11 cellular contexts compared by ENCODE assay signal in genomic region chr7:158816995-158817394, GRCh38. TPM values are rescaled to one million over a fixed set of nuclear protein-coding genes. Genes with fewer than 3 reads are reported as not detected.
DNase-seq lines count a peak whose midpoint lies in the region; ATAC-seq, FAIRE-seq and TF ChIP-seq lines count a peak whose summit lies in the region.
"Had no signal": no experiment of that assay in that cellular context is flagged by ENCODE, and none has a peak within 500 bp of the region (broad histone marks: within the 10 kb centered on the region; RNA-seq: fewer than 3 reads in every experiment).

No MANE protein-coding gene starts in this region.

- no peaks in the 10 kb centered on the region for H3K36me3 ChIP-seq in kidney (ENCODE audit: control insufficient read depth in 1 of 2, insufficient read depth in 2 of 2, low read length in 2 of 2)
- H3K36me3 ChIP-seq in stomach smooth muscle (ENCODE audit: control insufficient read depth in 2 of 2, insufficient read depth in 2 of 2, low read length in 2 of 2): no peaks in the 10 kb centered on the region
- H3K36me3 ChIP-seq: ovary had no signal

- H3K4me3 Mint-ChIP-seq in activated CD4-positive, alpha-beta T cell treated with anti-CD3 and anti-CD28 coated beads, Interleukin-2, amount 10 ng/mL, durations not matched to agents 24 days and 14 days: peak overlapping the region; percentile 60
- peak overlapping the region; percentile 54 for H3K4me3 Mint-ChIP-seq in activated T-helper 1 cell treated with anti-CD3 and anti-CD28 coated beads, Interleukin-12 subunit alpha, Interleukin-12 subunit beta, Interleukin-2, Interleukin-4 antibody, amounts not matched to agents 30 ng/mL and 10 ng/mL and 1 ng/mL, durations not matched to agents 14 hours and 24 hours and 36 hours

- DNase-seq in activated CD4-positive, alpha-beta T cell treated with anti-CD3 and anti-CD28 coated beads, Interleukin-2, amount 10 ng/mL, durations not matched to agents 24 days and 14 days: peak; percentile 81
- no peak for DNase-seq in activated CD4-positive, alpha-beta T cell treated with anti-CD3 and anti-CD28 coated beads for 1 hour
- no peak for DNase-seq in activated T-helper 1 cell treated with anti-CD3 and anti-CD28 coated beads, Interleukin-12 subunit alpha, Interleukin-12 subunit beta, Interleukin-2, Interleukin-4 antibody, amounts not matched to agents 30 ng/mL and 10 ng/mL and 1 ng/mL, durations not matched to agents 14 hours and 24 hours and 36 hours (ENCODE audit: low spot score)
- DNase-seq in kidney: no peak
- no peak for DNase-seq in omental fat pad (ENCODE audit: low spot score)
- DNase-seq in GM13976 (ENCODE audit: low spot score): no peak
- DNase-seq: NCI-H446, ovary had no signal

- H3K27ac ChIP-seq in kidney (ENCODE audit: low read depth in 2 of 2, low read length in 2 of 2) (peak overlapping the region; percentile 34 to 36), stomach smooth muscle (ENCODE audit: low read length) (peak overlapping the region; percentile 98)

- H3K4me1 ChIP-seq in kidney (ENCODE audit: control insufficient read depth in 1 of 2, insufficient read depth in 1 of 2, low read depth in 1 of 2, low read length in 2 of 2): peaks cover 26 to 30% of the 10 kb centered on the region in 2 donors
- peaks cover 46% of the 10 kb centered on the region for H3K4me1 ChIP-seq in stomach smooth muscle (ENCODE audit: control insufficient read depth, insufficient read depth, low read length)

- H3K9me3 ChIP-seq in kidney (ENCODE audit: control insufficient read depth in 1 of 2, low read length in 2 of 2) (no peaks in the 10 kb centered on the region), stomach smooth muscle (ENCODE audit: control insufficient read depth in 2 of 2, low read length in 2 of 2) (no peaks in the 10 kb centered on the region)
- H3K9me3 ChIP-seq: ovary had no signal

- peaks cover 88% of the 10 kb centered on the region for H3K4me1 Mint-ChIP-seq in activated CD4-positive, alpha-beta T cell treated with anti-CD3 and anti-CD28 coated beads, Interleukin-2, amount 10 ng/mL, durations not matched to agents 24 days and 14 days
- H3K4me1 Mint-ChIP-seq in activated T-helper 1 cell treated with anti-CD3 and anti-CD28 coated beads, Interleukin-12 subunit alpha, Interleukin-12 subunit beta, Interleukin-2, Interleukin-4 antibody, amounts not matched to agents 30 ng/mL and 10 ng/mL and 1 ng/mL, durations not matched to agents 14 hours and 24 hours and 36 hours (ENCODE audit: low read depth): peaks cover 98% of the 10 kb centered on the region

- H3K36me3 Mint-ChIP-seq in activated CD4-positive, alpha-beta T cell treated with anti-CD3 and anti-CD28 coated beads, Interleukin-2, amount 10 ng/mL, durations not matched to agents 24 days and 14 days (ENCODE audit: low read depth): peaks cover 17% of the 10 kb centered on the region
- H3K36me3 Mint-ChIP-seq in activated T-helper 1 cell treated with anti-CD3 and anti-CD28 coated beads, Interleukin-12 subunit alpha, Interleukin-12 subunit beta, Interleukin-2, Interleukin-4 antibody, amounts not matched to agents 30 ng/mL and 10 ng/mL and 1 ng/mL, durations not matched to agents 14 hours and 24 hours and 36 hours (ENCODE audit: low read depth): peaks cover 12% of the 10 kb centered on the region

- no peak for TF ChIP-seq CTCF in kidney (IDR thresholded peaks at IDR 0.05; ENCODE audit: borderline replicate concordance, extremely low read depth, insufficient read depth)
- TF ChIP-seq CTCF in omental fat pad (IDR thresholded peaks at IDR 0.05): no peak
- TF ChIP-seq CTCF in GM13976 (IDR thresholded peaks at IDR 0.05; ENCODE audit: borderline replicate concordance, control extremely low read depth, extremely low read depth, insufficient read depth, missing control alignments): no peak

- peak overlapping the region; percentile 96 for H3K27ac Mint-ChIP-seq in activated CD4-positive, alpha-beta T cell treated with anti-CD3 and anti-CD28 coated beads, Interleukin-2, amount 10 ng/mL, durations not matched to agents 24 days and 14 days
- peak overlapping the region; percentile 100 for H3K27ac Mint-ChIP-seq in activated T-helper 1 cell treated with anti-CD3 and anti-CD28 coated beads, Interleukin-12 subunit alpha, Interleukin-12 subunit beta, Interleukin-2, Interleukin-4 antibody, amounts not matched to agents 30 ng/mL and 10 ng/mL and 1 ng/mL, durations not matched to agents 14 hours and 24 hours and 36 hours

- H3K4me3 ChIP-seq in kidney (ENCODE audit: low read length in 2 of 2) (no peak overlapping the region), stomach smooth muscle (ENCODE audit: low read length in 2 of 2) (peak overlapping the region; percentile 40 to 58)
- H3K4me3 ChIP-seq: ovary had no signal

- H3K9ac ChIP-seq in kidney (ENCODE audit: low read length in 2 of 2): no peak overlapping the region
- peak overlapping the region; percentile 7 to 16 for H3K9ac ChIP-seq in stomach smooth muscle (ENCODE audit: low read length in 2 of 2)

- no peaks in the 10 kb centered on the region for H3K9me3 Mint-ChIP-seq in activated CD4-positive, alpha-beta T cell treated with anti-CD3 and anti-CD28 coated beads, Interleukin-2, amount 10 ng/mL, durations not matched to agents 24 days and 14 days
- H3K9me3 Mint-ChIP-seq in activated T-helper 1 cell treated with anti-CD3 and anti-CD28 coated beads, Interleukin-12 subunit alpha, Interleukin-12 subunit beta, Interleukin-2, Interleukin-4 antibody, amounts not matched to agents 30 ng/mL and 10 ng/mL and 1 ng/mL, durations not matched to agents 14 hours and 24 hours and 36 hours: no peaks in the 10 kb centered on the region

- H3K27me3 ChIP-seq in stomach smooth muscle (ENCODE audit: control insufficient read depth in 1 of 2, insufficient read depth in 2 of 2, low read length in 2 of 2): no peaks in the 10 kb centered on the region
- H3K27me3 ChIP-seq: ovary had no signal

- H3K27me3 Mint-ChIP-seq in activated CD4-positive, alpha-beta T cell treated with anti-CD3 and anti-CD28 coated beads, Interleukin-2, amount 10 ng/mL, durations not matched to agents 24 days and 14 days: no peaks in the 10 kb centered on the region
- H3K27me3 Mint-ChIP-seq in activated T-helper 1 cell treated with anti-CD3 and anti-CD28 coated beads, Interleukin-12 subunit alpha, Interleukin-12 subunit beta, Interleukin-2, Interleukin-4 antibody, amounts not matched to agents 30 ng/mL and 10 ng/mL and 1 ng/mL, durations not matched to agents 14 hours and 24 hours and 36 hours (ENCODE audit: insufficient read depth): no peaks in the 10 kb centered on the region

- FAIRE-seq in kidney (lab: Jason Lieb, UNC): no peak
- FAIRE-seq: GM18507 had no signal

- ATAC-seq in omental fat pad (ENCODE audit: low FRiP score) (no peak), HG03354 (IDR thresholded peaks at IDR 0.05; ENCODE audit: poor library complexity, severe bottlenecking, unreplicated experiment) (no peak)

- intact Hi-C loops in activated CD4-positive, alpha-beta T cell treated with anti-CD3 and anti-CD28 coated beads, Interleukin-2, amount 10 ng/mL, durations not matched to agents 24 days and 14 days (cut with micrococcal nuclease): no loop called here
- intact Hi-C loops in activated T-helper 1 cell treated with anti-CD3 and anti-CD28 coated beads, Interleukin-12 subunit alpha, Interleukin-12 subunit beta, Interleukin-2, Interleukin-4 antibody, amounts not matched to agents 30 ng/mL and 10 ng/mL and 1 ng/mL, durations not matched to agents 14 hours and 24 hours and 36 hours (cut with micrococcal nuclease): no loop called here
- intact Hi-C loops in kidney (cut with DNase I): no loop called here

- in situ Hi-C loops in GM13976 (cut with MboI; ENCODE audit: low sequenced_read_pairs, unreplicated experiment): no loop called here

RNA-seq across cellular contexts. Expression of gene ESYT2, which starts 12.3 kb away (rescaled TPM):
- total RNA-seq in activated CD4-positive, alpha-beta T cell treated with anti-CD3 and anti-CD28 coated beads, Interleukin-2, amount 10 ng/mL, durations not matched to agents 24 days and 14 days: 60.3 and 61.3 TPM in 2 replicates
- 59.1 and 63.1 TPM in 2 replicates for total RNA-seq in activated T-helper 1 cell treated with anti-CD3 and anti-CD28 coated beads, Interleukin-12 subunit alpha, Interleukin-12 subunit beta, Interleukin-2, Interleukin-4 antibody, amounts not matched to agents 30 ng/mL and 10 ng/mL and 1 ng/mL, durations not matched to agents 14 hours and 24 hours and 36 hours
- 95.8 TPM for total RNA-seq in kidney
- 19.4 TPM for polyA plus RNA-seq in kidney (ENCODE audit: insufficient read depth, low read depth, low replicate concordance)
- total RNA-seq in omental fat pad: 100 to 1,000 TPM in 3 of 4 donors, 10 to 100 TPM in 1; 81.9 to 151 (median 112) TPM

RNA-seq across cellular contexts. Expression of gene DYNC2I1, which starts 39.4 kb away (rescaled TPM):
- 13.6 and 13.9 TPM in 2 replicates for total RNA-seq in activated CD4-positive, alpha-beta T cell treated with anti-CD3 and anti-CD28 coated beads, Interleukin-2, amount 10 ng/mL, durations not matched to agents 24 days and 14 days
- 11.7 and 16.7 TPM in 2 replicates for total RNA-seq in activated T-helper 1 cell treated with anti-CD3 and anti-CD28 coated beads, Interleukin-12 subunit alpha, Interleukin-12 subunit beta, Interleukin-2, Interleukin-4 antibody, amounts not matched to agents 30 ng/mL and 10 ng/mL and 1 ng/mL, durations not matched to agents 14 hours and 24 hours and 36 hours
- total RNA-seq in kidney (32.0 TPM), omental fat pad (10 to 100 TPM; 10.0 to 23.0 (median 13.4) TPM)
- 12.0 TPM for polyA plus RNA-seq in kidney (ENCODE audit: insufficient read depth, low read depth, low replicate concordance)

Comparison
In these comparisons a context has a peak if more than half of its experiments do, and no peak if none do; other contexts are left out.
1. H3K4me3 ChIP-seq: peak in stomach smooth muscle (2 of 2); none in kidney (0 of 2).
2. H3K9ac ChIP-seq: peak in stomach smooth muscle (2 of 2); none in kidney (0 of 2).